Comparison of ENCODE assay signal across 25 cellular contexts in the genomic region with DNA sequence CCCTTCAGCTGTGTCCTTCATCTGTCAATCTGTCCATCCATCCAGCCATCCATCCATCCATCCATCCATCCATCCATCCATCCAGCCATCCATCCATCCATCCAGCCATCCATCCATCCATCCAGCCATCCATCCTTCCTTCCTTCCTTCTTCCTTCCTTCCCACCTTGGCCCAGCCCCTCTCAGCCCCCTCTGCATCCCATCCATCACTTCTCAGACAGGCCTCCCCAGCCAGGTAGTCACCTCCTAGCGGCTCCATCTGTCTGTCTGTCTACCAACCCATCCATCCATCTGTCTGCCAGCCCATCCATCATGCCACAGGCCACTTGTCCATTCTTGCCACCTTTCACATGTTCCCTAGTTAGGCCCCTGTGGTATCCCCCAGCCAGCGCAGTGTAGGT. TPM values are rescaled to one million over a fixed set of nuclear protein-coding genes. Genes with fewer than 3 reads are reported as not detected.
DNase-seq lines count a peak whose midpoint lies in the region; ATAC-seq, FAIRE-seq and TF ChIP-seq lines count a peak whose summit lies in the region.
"Had no signal": no experiment of that assay in that cellular context is flagged by ENCODE, and none has a peak within 500 bp of the region (broad histone marks: within the 10 kb centered on the region; RNA-seq: fewer than 3 reads in every experiment).

No MANE protein-coding gene starts in this region.

- H3K27ac Mint-ChIP-seq in activated naive CD8-positive, alpha-beta T cell treated with anti-CD3 and anti-CD28 coated beads, Interleukin-2, amount 10 ng/mL, durations not matched to agents 7 days and 5 days, result peak overlapping the region; percentile 43
- no peak overlapping the region for H3K27ac Mint-ChIP-seq in activated naive CD8-positive, alpha-beta T cell treated with anti-CD3 and anti-CD28 coated beads for 36 hours
- peak overlapping the region in 1 of 2 donors; percentile 47 for H3K27ac Mint-ChIP-seq in natural killer cell
- H3K27ac Mint-ChIP-seq: activated CD8-positive, alpha-beta memory T cell treated with anti-CD3 and anti-CD28 coated beads, Interleukin-2, amount 10 ng/mL, durations not matched to agents 7 days and 5 days; activated naive CD8-positive, alpha-beta T cell; activated T-cell treated with anti-CD3 and anti-CD28 coated beads, Interleukin-2, amount 50 U/mL, for 72 hours had no signal

- H3K9ac ChIP-seq in K562 (ENCODE audit: insufficient read depth in 1 of 2, low read depth in 2 of 2, low read length in 2 of 2), result no peak overlapping the region

- peaks cover 31 to 49% of the 10 kb centered on the region in 2 experiments for H3K4me1 ChIP-seq in K562 (replicated peaks in 1 of 2; ENCODE audit: control insufficient read depth in 2 of 2, insufficient read depth in 2 of 2, low read length in 2 of 2)
- H3K4me1 ChIP-seq: right lobe of liver had no signal

- TF ChIP-seq RAD21 in K562 (CRISPR knock-in tag; conservative IDR thresholded peaks at IDR 0.05 in 1 of 2, IDR thresholded peaks at IDR 0.05 in 1 of 2), result no peak

- CTCF ChIA-PET in K562 (lab: Yijun Ruan, JAX; ENCODE audit: low intra/inter-chr PET ratio), result no interaction called here

- H3K4me3 Mint-ChIP-seq in activated naive CD8-positive, alpha-beta T cell treated with anti-CD3 and anti-CD28 coated beads, Interleukin-2, amount 10 ng/mL, durations not matched to agents 7 days and 5 days, result no peak overlapping the region
- no peak overlapping the region for H3K4me3 Mint-ChIP-seq in activated naive CD8-positive, alpha-beta T cell treated with anti-CD3 and anti-CD28 coated beads for 36 hours
- peak overlapping the region; percentile 32 for H3K4me3 Mint-ChIP-seq in natural killer cell
- H3K4me3 Mint-ChIP-seq: activated CD4-positive, alpha-beta T cell treated with anti-CD3 and anti-CD28 coated beads for 36 hours; activated CD8-positive, alpha-beta memory T cell treated with anti-CD3 and anti-CD28 coated beads, Interleukin-2, amount 10 ng/mL, durations not matched to agents 7 days and 5 days had no signal

- no peaks in the 10 kb centered on the region for H3K36me3 Mint-ChIP-seq in activated naive CD8-positive, alpha-beta T cell treated with anti-CD3 and anti-CD28 coated beads, Interleukin-2, amount 10 ng/mL, durations not matched to agents 7 days and 5 days
- H3K36me3 Mint-ChIP-seq in activated naive CD8-positive, alpha-beta T cell treated with anti-CD3 and anti-CD28 coated beads for 36 hours, result no peaks in the 10 kb centered on the region
- H3K36me3 Mint-ChIP-seq in natural killer cell, result no peaks in the 10 kb centered on the region
- H3K36me3 Mint-ChIP-seq: activated CD8-positive, alpha-beta memory T cell treated with anti-CD3 and anti-CD28 coated beads, Interleukin-2, amount 10 ng/mL, durations not matched to agents 7 days and 5 days; activated naive CD8-positive, alpha-beta T cell; naive B cell had no signal

- no peak for TF ChIP-seq EP300 in K562 (IDR thresholded peaks at IDR 0.05; ENCODE audit: low read length)

- no peaks in the 10 kb centered on the region for H4K20me1 ChIP-seq in K562 (replicated peaks; ENCODE audit: control insufficient read depth, insufficient read depth, low read length)

- no peak for TF ChIP-seq CTCF in K562 (IDR thresholded peaks at IDR 0.05 in 2 of 3, conservative IDR thresholded peaks at IDR 0.05 in 1 of 3; ENCODE audit: insufficient read depth in 2 of 3, low read depth in 1 of 3, low read length in 3 of 3)
- TF ChIP-seq CTCF in natural killer cell (IDR thresholded peaks at IDR 0.05), result no peak
- no peak for TF ChIP-seq CTCF in lower leg skin (IDR thresholded peaks at IDR 0.05)

- no peak for ATAC-seq in activated naive CD8-positive, alpha-beta T cell treated with anti-CD3 and anti-CD28 coated beads, Interleukin-2, amount 10 ng/mL, durations not matched to agents 7 days and 5 days (ENCODE audit: low read depth)
- ATAC-seq in K562 (no peak), natural killer cell (no peak), HG02840 (IDR thresholded peaks at IDR 0.05; ENCODE audit: low FRiP score, unreplicated experiment) (no peak)
- ATAC-seq: activated CD4-positive, alpha-beta T cell treated with anti-CD3 and anti-CD28 coated beads for 36 hours; activated CD8-positive, alpha-beta memory T cell treated with anti-CD3 and anti-CD28 coated beads, Interleukin-2, amount 10 ng/mL, durations not matched to agents 7 days and 5 days; activated T-cell treated with anti-CD3 and anti-CD28 coated beads, Interleukin-2, amount 50 U/mL, for 72 hours; GM12878; right lobe of liver had no signal

- no peaks in the 10 kb centered on the region for H3K27me3 ChIP-seq in K562 (ENCODE audit: control insufficient read depth in 2 of 2, insufficient read depth in 2 of 2, low read length in 2 of 2)
- H3K27me3 ChIP-seq: right lobe of liver had no signal

- no peak overlapping the region for H3K27ac ChIP-seq in K562 (ENCODE audit: extremely low read depth, low read depth, low read length)
- H3K27ac ChIP-seq: right lobe of liver, upper lobe of left lung had no signal

- H3K4me3 ChIP-seq in K562, result no peak overlapping the region
- H3K4me3 ChIP-seq in lower leg skin (ENCODE audit: low read depth, poor library complexity, severe bottlenecking), result no peak overlapping the region
- H3K4me3 ChIP-seq: GM12878, lung, right lobe of liver, upper lobe of left lung had no signal

- no peaks in the 10 kb centered on the region for H3K79me2 ChIP-seq in K562 (ENCODE audit: control insufficient read depth, insufficient read depth, low read length)

- POLR2A ChIA-PET in activated naive CD8-positive, alpha-beta T cell treated with anti-CD3 and anti-CD28 coated beads, Interleukin-2, amount 10 ng/mL, durations not matched to agents 7 days and 5 days (lab: Charles Lee), result interaction anchor here (0.6 kb wide), 1 partner anchor 12 kb away, joined by 4 read pairs; no protein-coding TSS in a partner anchor
- POLR2A ChIA-PET in K562 (lab: Yijun Ruan, JAX), result interaction anchor here (0.8 to 5.5 kb wide), 2 partner anchors 10 to 21 kb away, joined by 3 to 38 read pairs; a partner anchor contains a TSS

- H3K9me1 ChIP-seq in K562 (ENCODE audit: control insufficient read depth, insufficient read depth, low read length), result no peaks in the 10 kb centered on the region

- no peak overlapping the region for H3K4me2 ChIP-seq in K562 (ENCODE audit: insufficient read depth, low read length)

- in situ Hi-C loops in K562 (cut with MboI), result no loop called here

- no peak for FAIRE-seq in K562 (lab: Jason Lieb, UNC)
- FAIRE-seq: astrocyte, GM12878, RCC 7860 had no signal

- no TSS peak for BruUV-seq in K562 (replicated peaks; lab: Mats Ljungman, UMichigan)

- H2AFZ ChIP-seq in K562 (ENCODE audit: low read depth, low read length), result no peak overlapping the region

- H3K9me3 ChIP-seq in K562 (replicated peaks; ENCODE audit: control insufficient read depth, insufficient read depth, low read depth, low read length), result no peaks in the 10 kb centered on the region
- H3K9me3 ChIP-seq: right lobe of liver, upper lobe of left lung had no signal

- H3K36me3 ChIP-seq in K562 (ENCODE audit: control insufficient read depth, insufficient read depth, low read length), result no peaks in the 10 kb centered on the region
- H3K36me3 ChIP-seq: right lobe of liver, upper lobe of left lung had no signal

- TF ChIP-seq POLR2A in K562 (conservative IDR thresholded peaks at IDR 0.05) (no peak), lower leg skin (IDR thresholded peaks at IDR 0.05) (no peak)

- no peaks in the 10 kb centered on the region for H3K9me3 Mint-ChIP-seq in activated naive CD8-positive, alpha-beta T cell treated with anti-CD3 and anti-CD28 coated beads, Interleukin-2, amount 10 ng/mL, durations not matched to agents 7 days and 5 days
- no peaks in the 10 kb centered on the region for H3K9me3 Mint-ChIP-seq in activated naive CD8-positive, alpha-beta T cell treated with anti-CD3 and anti-CD28 coated beads for 36 hours
- no peaks in the 10 kb centered on the region for H3K9me3 Mint-ChIP-seq in natural killer cell
- H3K9me3 Mint-ChIP-seq: activated T-cell treated with anti-CD3 and anti-CD28 coated beads, Interleukin-2, amount 50 U/mL, for 72 hours had no signal

- 50% methylated on average over 2 of the region's 2 CpGs for WGBS in K562 (ENCODE audit: insufficient coverage, low coverage, missing lambda C conversion rate)
- WGBS in lower leg skin, 2 donors, result 46 to 50% methylated on average over 2 of the region's 2 CpGs

- peaks cover 59% of the 10 kb centered on the region for H3K27me3 Mint-ChIP-seq in activated naive CD8-positive, alpha-beta T cell treated with anti-CD3 and anti-CD28 coated beads, Interleukin-2, amount 10 ng/mL, durations not matched to agents 7 days and 5 days
- H3K27me3 Mint-ChIP-seq in activated naive CD8-positive, alpha-beta T cell treated with anti-CD3 and anti-CD28 coated beads for 36 hours, result peaks cover 27% of the 10 kb centered on the region
- H3K27me3 Mint-ChIP-seq in natural killer cell (ENCODE audit: low read depth in 2 of 2), result peaks cover 24 to 39% of the 10 kb centered on the region in 2 donors
- H3K27me3 Mint-ChIP-seq: activated CD4-positive, alpha-beta T cell treated with anti-CD3 and anti-CD28 coated beads for 36 hours; activated naive CD8-positive, alpha-beta T cell had no signal

- intact Hi-C loops in K562 (cut with micrococcal nuclease), result no loop called here
- intact Hi-C loops in natural killer cell (cut with micrococcal nuclease), result no loop called here
- intact Hi-C loops in lower leg skin (cut with DNase I; ENCODE audit: low total_unique reads), result no loop called here

- no peak for DNase-seq in activated naive CD8-positive, alpha-beta T cell treated with anti-CD3 and anti-CD28 coated beads, Interleukin-2, amount 10 ng/mL, durations not matched to agents 7 days and 5 days
- no peak for DNase-seq in activated naive CD8-positive, alpha-beta T cell treated with anti-CD3 and anti-CD28 coated beads for 36 hours
- DNase-seq in K562 (ENCODE audit: extremely low read depth in 1 of 4, low spot score in 3 of 4), result no peak
- DNase-seq in natural killer cell, result no peak
- DNase-seq in stimulated activated naive CD4-positive, alpha-beta T cell (lab: John Stamatoyannopoulos, UW), result no peak
- no peak for DNase-seq in mucosa of gallbladder (ENCODE audit: low spot score)
- no peak for DNase-seq in lower leg skin (ENCODE audit: low spot score in 2 of 2)
- DNase-seq: activated CD8-positive, alpha-beta memory T cell treated with anti-CD3 and anti-CD28 coated beads, Interleukin-2, amount 10 ng/mL, durations not matched to agents 7 days and 5 days; activated T-cell treated with anti-CD3 and anti-CD28 coated beads, Interleukin-2, amount 50 U/mL, for 72 hours; central memory CD4-positive, alpha-beta T cell; H7; Kasumi-1; kidney glomerular epithelial cell; naive B cell; NCI-H524 treated with DMSO at 0.1 percent for 48 hours; NK-92 treated with Interleukin-12 subunit alpha and Interleukin-12 subunit beta, amount 100 ng/mL, for 24 hours; right lobe of liver; upper lobe of left lung had no signal

- H3K4me1 Mint-ChIP-seq in activated naive CD8-positive, alpha-beta T cell treated with anti-CD3 and anti-CD28 coated beads, Interleukin-2, amount 10 ng/mL, durations not matched to agents 7 days and 5 days, result peaks cover 44% of the 10 kb centered on the region
- peaks cover 47% of the 10 kb centered on the region for H3K4me1 Mint-ChIP-seq in activated naive CD8-positive, alpha-beta T cell treated with anti-CD3 and anti-CD28 coated beads for 36 hours
- H3K4me1 Mint-ChIP-seq in natural killer cell, result peaks cover 21 to 38% of the 10 kb centered on the region in 2 donors

RNA-seq across cellular contexts. Expression of a gene that starts 10.2 kb away (rescaled TPM):
- total RNA-seq in activated naive CD8-positive, alpha-beta T cell treated with anti-CD3 and anti-CD28 coated beads, Interleukin-2, amount 10 ng/mL, durations not matched to agents 7 days and 5 days, result not detected
- total RNA-seq in activated naive CD8-positive, alpha-beta T cell treated with anti-CD3 and anti-CD28 coated beads for 36 hours, result under 1 TPM in 1 of 2 experiments, not detected in 1; 0.08 TPM
- 0.55 and 1.5 TPM in 2 replicates for total RNA-seq in K562 (2011; cell fraction: chromatin; rRNA removed; ENCODE audit: low replicate concordance)
- 0.79 and 1.2 TPM in 2 replicates for total RNA-seq in K562 (2011; cell fraction: nucleolus; rRNA removed)
- 0.15 and 0.23 TPM in 2 replicates for total RNA-seq in K562 (2011; cell fraction: nucleoplasm; rRNA removed)
- not detected in 2 replicates for total RNA-seq in K562 (2014; rRNA removed)
- total RNA-seq in K562 (2014; rRNA removed; fragmentation: Illumina TruSeq; extraction: Trizol), result 0.04 and 0.06 TPM in 2 replicates
- not detected in 2 replicates for total RNA-seq in K562 (2015; rRNA removed; fragmentation: Illumina TruSeq; extraction: Trizol)
- 0.36 and 0.40 TPM in 2 replicates for total RNA-seq in K562 (2021)
- 0.16 and 0.17 TPM in 2 replicates for polyA plus RNA-seq in K562 (2011; rRNA removed)
- 0.09 and 0.70 TPM in 2 replicates for polyA plus RNA-seq in K562 (2011; cell fraction: cytosol; rRNA removed)
- 0.24 and 0.92 TPM in 2 replicates for polyA plus RNA-seq in K562 (2011; cell fraction: nucleus; rRNA removed)
- polyA plus RNA-seq in K562 (2012), result 0.07 and 0.09 TPM in 2 replicates
- 0.07 and 0.12 TPM in 2 replicates for polyA plus RNA-seq in K562 (2014; fragmentation: Illumina TruSeq; extraction: Trizol)
- polyA plus RNA-seq in K562 (2014; fragmentation: Nextera tagmentation; extraction: Ambion mirVana), result not detected
- 0.05 TPM in 2 replicates for polyA plus RNA-seq in K562 (2014; rRNA removed)
- 0.15 and 0.28 TPM in 2 replicates for polyA minus RNA-seq in K562 (2011; rRNA and poly(A)+ RNA removed)
- 1.7 and 2.2 TPM in 2 replicates for polyA minus RNA-seq in K562 (2011; cell fraction: cytosol; rRNA and poly(A)+ RNA removed)
- 0.33 and 0.81 TPM in 2 replicates for polyA minus RNA-seq in K562 (2011; cell fraction: nucleus; rRNA and poly(A)+ RNA removed)
- under 1 TPM in 1 of 3 donors, not detected in 2; 0.13 TPM for total RNA-seq in natural killer cell
- total RNA-seq in mucosa of gallbladder, result 37.2 TPM
- 10 to 100 TPM; 63.6 to 83.8 (median 68.8) TPM for total RNA-seq in lower leg skin
- total RNA-seq: activated CD8-positive, alpha-beta memory T cell treated with anti-CD3 and anti-CD28 coated beads, Interleukin-2, amount 10 ng/mL, durations not matched to agents 7 days and 5 days had no signal

RNA-seq across cellular contexts. Expression of a gene that starts 46.3 kb away (rescaled TPM):
- total RNA-seq in activated naive CD8-positive, alpha-beta T cell treated with anti-CD3 and anti-CD28 coated beads, Interleukin-2, amount 10 ng/mL, durations not matched to agents 7 days and 5 days, result 10 to 100 TPM in 1 of 2 experiments, 1 to 10 TPM in 1; 7.5 to 10.2 TPM
- total RNA-seq in activated naive CD8-positive, alpha-beta T cell treated with anti-CD3 and anti-CD28 coated beads for 36 hours, result 1 to 10 TPM; 4.4 to 4.5 TPM
- 15.4 and 51.0 TPM in 2 replicates for total RNA-seq in K562 (2011; cell fraction: chromatin; rRNA removed; ENCODE audit: low replicate concordance)
- total RNA-seq in K562 (2011; cell fraction: nucleolus; rRNA removed), result 25.4 and 38.4 TPM in 2 replicates
- 20.2 and 22.1 TPM in 2 replicates for total RNA-seq in K562 (2011; cell fraction: nucleoplasm; rRNA removed)
- 6.3 and 7.0 TPM in 2 replicates for total RNA-seq in K562 (2014; rRNA removed)
- total RNA-seq in K562 (2014; rRNA removed; fragmentation: Illumina TruSeq; extraction: Trizol), result 2.7 and 4.3 TPM in 2 replicates
- 5.2 and 6.0 TPM in 2 replicates for total RNA-seq in K562 (2015; rRNA removed; fragmentation: Illumina TruSeq; extraction: Trizol)
- total RNA-seq in K562 (2021), result 11.2 and 15.1 TPM in 2 replicates
- 21.0 and 33.1 TPM in 2 replicates for polyA plus RNA-seq in K562 (2011; rRNA removed)
- 31.5 and 39.3 TPM in 2 replicates for polyA plus RNA-seq in K562 (2011; cell fraction: cytosol; rRNA removed)
- 84.8 and 93.8 TPM in 2 replicates for polyA plus RNA-seq in K562 (2011; cell fraction: nucleus; rRNA removed)
- 14.3 and 15.2 TPM in 2 replicates for polyA plus RNA-seq in K562 (2012)
- polyA plus RNA-seq in K562 (2014; fragmentation: Illumina TruSeq; extraction: Trizol), result 4.4 and 10.8 TPM in 2 replicates
- polyA plus RNA-seq in K562 (2014; fragmentation: Nextera tagmentation; extraction: Ambion mirVana), result 1 to 10 TPM in 1 of 2 experiments, under 1 TPM in 1; 0.73 to 1.1 TPM
- 14.8 and 17.1 TPM in 2 replicates for polyA plus RNA-seq in K562 (2014; rRNA removed)
- polyA minus RNA-seq in K562 (2011; rRNA and poly(A)+ RNA removed), result 7.3 and 9.1 TPM in 2 replicates
- polyA minus RNA-seq in K562 (2011; cell fraction: cytosol; rRNA and poly(A)+ RNA removed), result 9.3 and 17.2 TPM in 2 replicates
- polyA minus RNA-seq in K562 (2011; cell fraction: nucleus; rRNA and poly(A)+ RNA removed), result 17.2 and 21.5 TPM in 2 replicates
- total RNA-seq in natural killer cell, result 10 to 100 TPM; 14.6 to 18.9 (median 15.8) TPM
- total RNA-seq in mucosa of gallbladder, result 6.4 TPM
- 10 to 100 TPM; 45.7 to 63.1 (median 48.5) TPM for total RNA-seq in lower leg skin

Comparison
In these comparisons a context has a peak if more than half of its experiments do, and no peak if none do; other contexts are left out.
1. RNA of a gene that starts 10.2 kb away (total RNA-seq): 63.6 to 83.8 TPM in lower leg skin and 37.2 TPM in mucosa of gallbladder (single experiment); 0.08 TPM in activated naive CD8-positive, alpha-beta T cell treated with anti-CD3 and anti-CD28 coated beads for 36 hours, 0.04 to 1.5 TPM in K562, not detected in activated naive CD8-positive, alpha-beta T cell treated with anti-CD3 and anti-CD28 coated beads, Interleukin-2, amount 10 ng/mL, durations not matched to agents 7 days and 5 days and 0.13 TPM in natural killer cell; every median in the first group is over 10 times any median in the second.